ENCODE assay signal across 13 cellular contexts in the genomic region with DNA sequence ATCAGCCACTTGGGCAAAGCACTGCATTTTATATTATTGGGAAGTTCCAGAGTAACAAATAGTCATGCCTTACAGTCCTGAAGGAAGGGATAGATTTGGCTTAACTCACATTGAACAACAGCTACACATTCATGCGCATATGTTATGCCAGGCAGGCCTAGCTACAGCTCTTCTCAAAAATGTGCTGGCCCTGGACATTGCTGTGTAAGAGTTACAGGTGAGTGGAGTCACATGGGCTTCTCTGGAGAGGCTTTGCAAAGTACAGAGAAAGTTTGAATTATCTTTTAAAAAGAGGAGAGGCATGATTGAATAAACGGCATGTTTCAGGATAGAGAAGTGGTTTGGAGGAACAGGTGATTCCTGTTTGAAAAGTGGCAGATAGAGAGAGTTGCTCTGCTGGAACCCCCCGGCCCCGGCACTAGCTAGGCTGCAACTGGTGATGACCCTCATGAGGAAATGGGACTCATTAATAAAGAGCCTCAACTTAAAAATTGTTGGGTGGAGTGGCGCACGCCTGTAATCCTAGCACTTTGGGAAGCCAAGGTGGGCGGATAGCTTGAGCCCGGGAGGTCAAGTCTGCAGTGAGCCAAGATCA.
DNase-seq lines count a peak whose midpoint lies in the region; ATAC-seq lines count a peak whose summit lies in the region.
"Had no signal": no experiment of that assay in that cellular context is flagged by ENCODE, and none has a peak within 500 bp of the region (broad histone marks: within the 10 kb centered on the region; RNA-seq: fewer than 3 reads in every experiment).

No MANE protein-coding gene starts in this region.

- H3K4me2 ChIP-seq in mesendoderm (ENCODE audit: low read length), result no peak overlapping the region

- H2BK120ac ChIP-seq in mesendoderm (ENCODE audit: low read depth, low read length), result no peak overlapping the region

- intact Hi-C loops in activated CD4-positive, alpha-beta memory T cell treated with anti-CD3 and anti-CD28 coated beads for 36 hours (cut with micrococcal nuclease), result no loop called here

- no peak for ATAC-seq in activated T-cell treated with anti-CD3 and anti-CD28 coated beads, Interleukin-2, amount 50 U/mL, for 72 hours (replicated peaks in 1 of 2)

- POLR2A ChIA-PET in activated CD4-positive, alpha-beta memory T cell treated with anti-CD3 and anti-CD28 coated beads for 36 hours (lab: Charles Lee), result no interaction called here

- H3K9ac ChIP-seq in mesendoderm (ENCODE audit: low read length), result no peak overlapping the region

- peak overlapping the region; percentile 64 for H3K27ac Mint-ChIP-seq in activated T-cell treated with anti-CD3 and anti-CD28 coated beads, Interleukin-2, amount 50 U/mL, for 72 hours
- H3K27ac Mint-ChIP-seq in activated CD4-positive, alpha-beta memory T cell treated with anti-CD3 and anti-CD28 coated beads for 36 hours, result no peak overlapping the region
- H3K27ac Mint-ChIP-seq: CD4-positive, alpha-beta T cell; HFFc6 had no signal

- CTCF ChIA-PET in activated CD4-positive, alpha-beta memory T cell treated with anti-CD3 and anti-CD28 coated beads for 36 hours (lab: Charles Lee), result no interaction called here

- no CpG with 5 or more reads among the region's 8 CpGs for WGBS in mesendoderm (ENCODE audit: extremely low coverage, insufficient coverage, low lambda C conversion rate)

- H3K79me2 ChIP-seq in mesendoderm (ENCODE audit: control insufficient read depth, insufficient read depth, low read length), result no peaks in the 10 kb centered on the region

- H3K4me3 ChIP-seq in mesendoderm (ENCODE audit: low read length), result no peak overlapping the region

- no peaks in the 10 kb centered on the region for H3K4me1 Mint-ChIP-seq in activated T-cell treated with anti-CD3 and anti-CD28 coated beads, Interleukin-2, amount 50 U/mL, for 72 hours (ENCODE audit: low read depth)
- no peaks in the 10 kb centered on the region for H3K4me1 Mint-ChIP-seq in activated CD4-positive, alpha-beta memory T cell treated with anti-CD3 and anti-CD28 coated beads for 36 hours (ENCODE audit: low read depth)

- no peak overlapping the region for H2AK5ac ChIP-seq in mesendoderm (ENCODE audit: low read length)

- no peak overlapping the region for H2BK15ac ChIP-seq in mesendoderm (replicated peaks; ENCODE audit: low read depth)

- H3K27me3 Mint-ChIP-seq in activated T-cell treated with anti-CD3 and anti-CD28 coated beads, Interleukin-2, amount 50 U/mL, for 72 hours (ENCODE audit: low read depth), result no peaks in the 10 kb centered on the region
- H3K27me3 Mint-ChIP-seq in activated CD4-positive, alpha-beta memory T cell treated with anti-CD3 and anti-CD28 coated beads for 36 hours, result no peaks in the 10 kb centered on the region
- H3K27me3 Mint-ChIP-seq: CD4-positive, alpha-beta T cell had no signal

- H3K9me3 Mint-ChIP-seq in activated T-cell treated with anti-CD3 and anti-CD28 coated beads, Interleukin-2, amount 50 U/mL, for 72 hours, result no peaks in the 10 kb centered on the region
- no peaks in the 10 kb centered on the region for H3K9me3 Mint-ChIP-seq in activated CD4-positive, alpha-beta memory T cell treated with anti-CD3 and anti-CD28 coated beads for 36 hours
- H3K9me3 Mint-ChIP-seq: CD4-positive, alpha-beta T cell; HFFc6 had no signal

- no peak overlapping the region for H3K23ac ChIP-seq in mesendoderm (ENCODE audit: low read length)

- H3K4me1 ChIP-seq in mesendoderm (ENCODE audit: control insufficient read depth, low read depth, low read length), result peaks cover 5% of the 10 kb centered on the region

- no peaks in the 10 kb centered on the region for H3K36me3 ChIP-seq in mesendoderm (ENCODE audit: control insufficient read depth, insufficient read depth, low read length)

- no peaks in the 10 kb centered on the region for H3K36me3 Mint-ChIP-seq in activated T-cell treated with anti-CD3 and anti-CD28 coated beads, Interleukin-2, amount 50 U/mL, for 72 hours (ENCODE audit: insufficient read depth in 2 of 2)
- H3K36me3 Mint-ChIP-seq in activated CD4-positive, alpha-beta memory T cell treated with anti-CD3 and anti-CD28 coated beads for 36 hours, result no peaks in the 10 kb centered on the region

- no peak overlapping the region for H3K4me3 Mint-ChIP-seq in activated T-cell treated with anti-CD3 and anti-CD28 coated beads, Interleukin-2, amount 50 U/mL, for 72 hours
- no peak overlapping the region for H3K4me3 Mint-ChIP-seq in activated CD4-positive, alpha-beta memory T cell treated with anti-CD3 and anti-CD28 coated beads for 36 hours
- H3K4me3 Mint-ChIP-seq: CD4-positive, alpha-beta T cell had no signal

- no peaks in the 10 kb centered on the region for H3K79me1 ChIP-seq in mesendoderm (ENCODE audit: low read length)

- H3K18ac ChIP-seq in mesendoderm (ENCODE audit: low read length), result peak overlapping the region; percentile 28

- H4K8ac ChIP-seq in mesendoderm (ENCODE audit: low read depth, low read length), result no peak overlapping the region

- no peak overlapping the region for H2BK5ac ChIP-seq in mesendoderm (ENCODE audit: low read length)

- no peak overlapping the region for H3K27ac ChIP-seq in mesendoderm (ENCODE audit: low read depth, low read length)

- no peak overlapping the region for H3K56ac ChIP-seq in mesendoderm (ENCODE audit: low read length)

- DNase-seq in activated T-cell treated with anti-CD3 and anti-CD28 coated beads, Interleukin-2, amount 50 U/mL, for 72 hours, result no peak
- no peak for DNase-seq in activated T-cell treated with anti-CD3 and anti-CD28 coated beads, Interleukin-2, amount 50 U/mL, for 1 hour
- DNase-seq in Kasumi-1 (lab: John Stamatoyannopoulos, UW) (peak; percentile 14 to 15), mesendoderm (no peak), amniotic stem cell (lab: John Stamatoyannopoulos, UW) (no peak), HK-2 (ENCODE audit: unreplicated experiment) (no peak)
- DNase-seq in activated CD4-positive, alpha-beta memory T cell treated with anti-CD3 and anti-CD28 coated beads for 36 hours, result no peak
- DNase-seq: 8988T; AML-193; C1 segment of cervical spinal cord; CD4-positive, alpha-beta T cell; DMS79 had no signal

- H3K4ac ChIP-seq in mesendoderm (ENCODE audit: low read depth, low read length), result no peak overlapping the region

- H3K27me3 ChIP-seq in mesendoderm (ENCODE audit: insufficient read depth, low read length, poor library complexity), result no peaks in the 10 kb centered on the region

- no peak overlapping the region for H4K5ac ChIP-seq in mesendoderm (ENCODE audit: low read length)

Comparison
In these comparisons a context has a peak if more than half of its experiments do, and no peak if none do; other contexts are left out.
1. DNase-seq: peak in Kasumi-1 (2 of 2); none in activated T-cell treated with anti-CD3 and anti-CD28 coated beads, Interleukin-2, amount 50 U/mL, for 72 hours (0 of 2), activated T-cell treated with anti-CD3 and anti-CD28 coated beads, Interleukin-2, amount 50 U/mL, for 1 hour (single experiment), mesendoderm (single experiment), amniotic stem cell (single experiment), HK-2 (single experiment) and activated CD4-positive, alpha-beta memory T cell treated with anti-CD3 and anti-CD28 coated beads for 36 hours (single experiment).